ENCODE assay signal across 24 cellular contexts in the genomic region with DNA sequence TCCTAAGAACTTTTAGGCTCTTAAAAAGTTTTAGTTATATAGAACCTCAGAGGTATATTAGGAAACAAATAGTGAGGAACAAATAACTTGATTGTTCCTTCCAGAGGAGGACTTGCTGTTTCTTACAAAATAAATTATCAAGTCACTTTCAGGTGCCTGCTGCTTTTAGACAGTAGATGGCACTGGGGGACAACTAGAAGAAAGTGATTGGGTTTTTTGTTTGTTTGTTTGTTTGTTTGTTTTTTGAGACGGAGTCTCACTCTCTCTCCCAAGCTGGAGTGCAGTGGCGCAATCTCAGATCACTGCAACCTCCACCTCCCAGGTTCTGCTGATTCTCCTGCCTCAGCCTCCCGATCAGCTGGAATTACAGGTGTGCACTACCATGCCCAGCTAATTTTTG. TPM values are rescaled to one million over a fixed set of nuclear protein-coding genes. Genes with fewer than 3 reads are reported as not detected.
DNase-seq lines count a peak whose midpoint lies in the region; ATAC-seq, FAIRE-seq and TF ChIP-seq lines count a peak whose summit lies in the region.
"Had no signal": no experiment of that assay in that cellular context is flagged by ENCODE, and none has a peak within 500 bp of the region (broad histone marks: within the 10 kb centered on the region; RNA-seq: fewer than 3 reads in every experiment).

No MANE protein-coding gene starts in this region.

- TF ChIP-seq CTCF in D721Med (IDR thresholded peaks at IDR 0.05; ENCODE audit: insufficient read depth, missing control alignments) (peak; percentile 13), GM12875 (IDR thresholded peaks at IDR 0.05; ENCODE audit: borderline replicate concordance, insufficient read depth, low read depth, low read length) (peak; percentile 18; the same call in 1 of the 2 replicates), epithelial cell of proximal tubule (conservative IDR thresholded peaks at IDR 0.05; ENCODE audit: low read depth, low read length) (peak; percentile 21)

- H3K4me3 Mint-ChIP-seq in stimulated activated naive B cell treated with anti-CD40 and anti-IgM and Interleukin-4, amounts not matched to agents 10 μg/mL and 1 μg/mL and 100 μg/mL, for 72 hours: no peak overlapping the region
- H3K4me3 Mint-ChIP-seq: activated CD4-positive, alpha-beta memory T cell treated with anti-CD3 and anti-CD28 coated beads for 36 hours; activated naive CD4-positive, alpha-beta T cell treated with anti-CD3 and anti-CD28 coated beads, Interleukin-2, amount 50 U/mL, for 24 hours; B cell; nephron; T-helper 17 cell had no signal

- H3K9me3 Mint-ChIP-seq in stimulated activated naive B cell treated with anti-CD40 and anti-IgM and Interleukin-4, amounts not matched to agents 10 μg/mL and 1 μg/mL and 100 μg/mL, for 72 hours: no peaks in the 10 kb centered on the region
- H3K9me3 Mint-ChIP-seq: activated CD4-positive, alpha-beta memory T cell treated with anti-CD3 and anti-CD28 coated beads for 36 hours; activated naive CD4-positive, alpha-beta T cell treated with anti-CD3 and anti-CD28 coated beads, Interleukin-2, amount 50 U/mL, for 24 hours had no signal

- no peak for ATAC-seq in stimulated activated naive B cell treated with anti-CD40 and anti-IgM and Interleukin-4, amounts not matched to agents 10 μg/mL and 1 μg/mL and 100 μg/mL, for 72 hours (replicated peaks)
- ATAC-seq in GM21723 (IDR thresholded peaks at IDR 0.05; ENCODE audit: unreplicated experiment) (no peak), GM18502 (IDR thresholded peaks at IDR 0.05; ENCODE audit: poor library complexity, unreplicated experiment) (no peak)
- ATAC-seq: K562, psoas muscle, Right ventricle myocardium inferior, T-helper 17 cell had no signal

- H3K27ac Mint-ChIP-seq in stimulated activated naive B cell treated with anti-CD40 and anti-IgM and Interleukin-4, amounts not matched to agents 10 μg/mL and 1 μg/mL and 100 μg/mL, for 72 hours: no peak overlapping the region
- H3K27ac Mint-ChIP-seq: activated CD4-positive, alpha-beta memory T cell treated with anti-CD3 and anti-CD28 coated beads for 36 hours; activated naive CD4-positive, alpha-beta T cell treated with anti-CD3 and anti-CD28 coated beads, Interleukin-2, amount 50 U/mL, for 24 hours; B cell; nephron; T-helper 17 cell had no signal

- FAIRE-seq in D721Med (lab: Jason Lieb, UNC): no peak
- FAIRE-seq: colon, K562 had no signal

- H3K27me3 Mint-ChIP-seq in stimulated activated naive B cell treated with anti-CD40 and anti-IgM and Interleukin-4, amounts not matched to agents 10 μg/mL and 1 μg/mL and 100 μg/mL, for 72 hours: no peaks in the 10 kb centered on the region
- H3K27me3 Mint-ChIP-seq: activated CD4-positive, alpha-beta memory T cell treated with anti-CD3 and anti-CD28 coated beads for 36 hours; activated naive CD4-positive, alpha-beta T cell treated with anti-CD3 and anti-CD28 coated beads, Interleukin-2, amount 50 U/mL, for 24 hours; B cell; T-helper 17 cell had no signal

- DNase-seq in D721Med (ENCODE audit: insufficient read length, low spot score) (no peak), NCI-H82 (lab: John Stamatoyannopoulos, UW) (peak; percentile 17), epithelial cell of proximal tubule (ENCODE audit: low read depth) (no peak)
- no peak for DNase-seq in stimulated activated naive B cell treated with anti-CD40 and anti-IgM and Interleukin-4, amounts not matched to agents 10 μg/mL and 1 μg/mL and 100 μg/mL, for 72 hours
- DNase-seq: activated CD4-positive, alpha-beta memory T cell treated with anti-CD3 and anti-CD28 coated beads for 36 hours; activated T-cell treated with anti-CD3 and anti-CD28 coated beads, Interleukin-2, amount 50 U/mL, for 1 hour; foreskin melanocyte; HCEC 1CT; NCI-H1092 treated with DMSO at 0.1 percent for 48 hours; NCI-H2081 treated with DMSO at 0.1 percent for 48 hours; NCI-H774; psoas muscle; stimulated activated CD4-positive, alpha-beta T cell treated with anti-CD3 and anti-CD28 coated beads, Interleukin-4, amount 100 ng/mL, for 4 hours; T-helper 17 cell had no signal

- H3K36me3 Mint-ChIP-seq in stimulated activated naive B cell treated with anti-CD40 and anti-IgM and Interleukin-4, amounts not matched to agents 10 μg/mL and 1 μg/mL and 100 μg/mL, for 72 hours: no peaks in the 10 kb centered on the region
- H3K36me3 Mint-ChIP-seq: activated CD4-positive, alpha-beta memory T cell treated with anti-CD3 and anti-CD28 coated beads for 36 hours; activated naive CD4-positive, alpha-beta T cell treated with anti-CD3 and anti-CD28 coated beads, Interleukin-2, amount 50 U/mL, for 24 hours had no signal

- peaks cover 2 to 6% of the 10 kb centered on the region in 2 donors for H3K4me1 Mint-ChIP-seq in stimulated activated naive B cell treated with anti-CD40 and anti-IgM and Interleukin-4, amounts not matched to agents 10 μg/mL and 1 μg/mL and 100 μg/mL, for 72 hours
- H3K4me1 Mint-ChIP-seq: activated naive CD4-positive, alpha-beta T cell treated with anti-CD3 and anti-CD28 coated beads, Interleukin-2, amount 50 U/mL, for 24 hours; nephron had no signal

- no peak overlapping the region for H3K4me3 ChIP-seq in GM12875 (ENCODE audit: low read depth, low read length)
- H3K4me3 ChIP-seq in epithelial cell of proximal tubule (ENCODE audit: low read depth, low read length): no peak overlapping the region
- H3K4me3 ChIP-seq: K562, psoas muscle, smooth muscle cell had no signal

RNA-seq across cellular contexts. Expression of a gene that starts 35.4 kb away (rescaled TPM):
- 2.1 and 5.0 TPM in 2 replicates for total RNA-seq in epithelial cell of proximal tubule

RNA-seq across cellular contexts. Expression of a gene that starts 35.5 kb away (rescaled TPM):
- 1.3 and 2.0 TPM in 2 replicates for total RNA-seq in epithelial cell of proximal tubule
